In the genomic region with DNA sequence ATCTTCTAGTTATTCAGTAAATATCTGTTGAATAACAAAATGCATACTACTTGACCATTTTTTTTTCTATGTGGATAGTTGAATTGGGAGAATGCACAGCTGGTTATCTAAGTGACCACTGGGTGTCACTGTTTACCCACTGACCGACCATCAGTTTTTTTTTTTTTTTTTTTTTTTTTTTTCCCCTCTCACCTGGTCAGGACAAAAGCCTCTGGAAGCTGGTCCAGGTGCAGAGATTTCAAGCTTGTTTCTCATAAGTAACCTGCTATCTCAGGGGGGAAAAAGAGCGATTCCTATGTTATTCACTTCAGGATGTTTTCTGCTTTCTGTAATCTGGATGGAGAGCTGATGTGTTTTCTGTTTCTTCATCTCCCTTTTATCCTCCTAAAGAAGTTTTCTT, we compare ENCODE assay signal across 8 cellular contexts.
DNase-seq lines count a peak whose midpoint lies in the region; FAIRE-seq and TF ChIP-seq lines count a peak whose summit lies in the region.

No MANE protein-coding gene starts in this region.

- H3K79me2 ChIP-seq in astrocyte (ENCODE audit: insufficient read depth, low read length) = no peaks in the 10 kb centered on the region

- H4K20me1 ChIP-seq in astrocyte (ENCODE audit: insufficient read depth, low read length) = no peaks in the 10 kb centered on the region

- H3K27ac Mint-ChIP-seq in astrocyte (ENCODE audit: unreplicated experiment) = no peak overlapping the region

- H3K4me2 ChIP-seq in astrocyte (ENCODE audit: low read length) = no peak overlapping the region

- no peak overlapping the region for H3K4me3 ChIP-seq in astrocyte (ENCODE audit: insufficient read depth, low read depth, low read length)

- peak; percentile 20 for FAIRE-seq in astrocyte (lab: Jason Lieb, UNC)

- no peaks in the 10 kb centered on the region for H3K4me1 Mint-ChIP-seq in astrocyte (ENCODE audit: low read depth, unreplicated experiment)

- TF ChIP-seq CTCF in 22Rv1 (IDR thresholded peaks at IDR 0.05) (peak; percentile 81), GM10266 (IDR thresholded peaks at IDR 0.05; ENCODE audit: control insufficient read depth, insufficient read depth, low read depth, missing control alignments) (peak; percentile 68), astrocyte (IDR thresholded peaks at IDR 0.05; ENCODE audit: insufficient read depth, low read depth, low read length) (peak; percentile 81)

- H3K4me1 ChIP-seq in astrocyte (ENCODE audit: insufficient read depth, low read length) = no peaks in the 10 kb centered on the region

- peaks cover 2% of the 10 kb centered on the region for H3K9me3 Mint-ChIP-seq in astrocyte (ENCODE audit: unreplicated experiment)

- H3K4me3 Mint-ChIP-seq in astrocyte (ENCODE audit: unreplicated experiment) = no peak overlapping the region

- H3K9ac ChIP-seq in astrocyte (ENCODE audit: low read length) = no peak overlapping the region

- peak; percentile 40 for DNase-seq in GM10266 (ENCODE audit: extremely low spot score)
- DNase-seq in NCI-H1694 treated with DMSO at 0.1 percent for 48 hours (lab: John Stamatoyannopoulos, UW) = peak; percentile 62
- DNase-seq in astrocyte (ENCODE audit: low read depth) = no peak
- peak; percentile 70 for DNase-seq in left kidney (ENCODE audit: low read depth, low spot score)
- DNase-seq in HK-2 (ENCODE audit: unreplicated experiment) = no peak
- no peak for DNase-seq in activated gamma-delta T cell (lab: John Stamatoyannopoulos, UW)
- no peak for DNase-seq in caudate nucleus (lab: John Stamatoyannopoulos, UW)

- H3K36me3 ChIP-seq in astrocyte (ENCODE audit: insufficient read depth, low read length) = no peaks in the 10 kb centered on the region

- no peaks in the 10 kb centered on the region for H3K9me3 ChIP-seq in astrocyte (ENCODE audit: insufficient read depth, low read depth, low read length)

- H3K27me3 Mint-ChIP-seq in astrocyte (ENCODE audit: low read depth, unreplicated experiment) = no peaks in the 10 kb centered on the region

- H2AFZ ChIP-seq in astrocyte (ENCODE audit: low read depth, low read length) = no peak overlapping the region

- H3K27me3 ChIP-seq in astrocyte (ENCODE audit: insufficient read depth, low read length) = no peaks in the 10 kb centered on the region

- H3K36me3 Mint-ChIP-seq in astrocyte (ENCODE audit: low read depth, unreplicated experiment) = no peaks in the 10 kb centered on the region

- no peak overlapping the region for H3K27ac ChIP-seq in 22Rv1
- H3K27ac ChIP-seq in astrocyte (ENCODE audit: low read depth, low read length) = no peak overlapping the region
- no peak overlapping the region for H3K27ac ChIP-seq in caudate nucleus (ENCODE audit: low read depth, low read length)

Comparison
In these comparisons a context has a peak if more than half of its experiments do, and no peak if none do; other contexts are left out.
1. DNase-seq: peak in GM10266 (single experiment), NCI-H1694 treated with DMSO at 0.1 percent for 48 hours (single experiment) and left kidney (single experiment); none in astrocyte (single experiment), HK-2 (single experiment), activated gamma-delta T cell (single experiment) and caudate nucleus (0 of 61).
2. Peak in every context shown above with its lines, with median percentiles within 50 percentile points of each other: CTCF ChIP-seq.